1 cellular context compared by ENCODE assay signal in the genomic region with DNA sequence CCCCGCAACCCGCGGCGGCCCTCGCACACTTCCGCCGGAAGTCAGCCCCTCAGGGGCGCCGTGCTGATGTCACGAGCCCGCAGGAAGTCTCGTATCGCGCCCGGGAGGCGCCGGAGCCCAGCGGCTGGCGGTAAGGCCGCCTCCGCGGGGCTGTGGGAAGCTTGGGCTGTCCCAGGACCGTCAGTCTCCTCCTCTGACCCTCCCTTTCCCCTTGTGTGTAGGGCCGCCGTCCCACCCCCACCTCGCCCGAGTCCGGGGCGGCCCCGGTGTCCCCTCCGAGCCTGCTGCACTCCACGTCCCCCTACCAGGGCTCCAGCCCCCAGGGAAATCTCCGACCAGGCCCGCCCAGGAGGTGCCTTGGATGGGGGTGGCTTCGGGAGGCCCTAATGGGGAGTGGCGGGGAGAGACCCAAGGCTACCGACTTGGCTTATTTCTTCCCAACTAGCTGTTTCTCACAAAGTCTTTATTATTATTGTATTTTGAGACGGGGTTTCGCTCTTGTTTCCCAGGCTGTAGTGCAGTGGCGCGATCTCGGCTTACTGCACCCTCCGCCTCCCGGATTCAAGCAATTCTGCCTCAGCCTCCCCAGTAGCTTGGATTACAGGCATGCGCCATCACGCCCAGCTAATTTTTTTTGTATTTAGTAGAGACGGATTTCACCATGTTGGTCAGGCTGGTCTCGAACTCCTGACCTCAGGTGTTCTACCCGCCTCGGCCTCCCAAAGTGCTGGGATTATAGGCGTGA.
A peak's percentile ranks its signal among the peaks of the same experiment; 100 is the strongest.
TF ChIP-seq lines count a peak whose summit lies in the region.

TSS of gene ZDHHC4 (plus strand) at position 86 of the 745 bp plus-strand sequence. CDS start 3,108 bp downstream, outside the sequence.

TF ChIP-seq in HepG2, 621 proteins besides CTCF, POLR2A, EP300 and RAD21 (continued from another document and continues in another):
- TF ChIP-seq SP140L (CRISPR knock-in tag; IDR thresholded peaks at IDR 0.05; ENCODE audit: borderline replicate concordance) (no peak), PATZ1 (CRISPR knock-in tag; IDR thresholded peaks at IDR 0.05) (peak; percentile 67), ZIK1 (CRISPR knock-in tag; IDR thresholded peaks at IDR 0.05; ENCODE audit: borderline replicate concordance, low read depth) (peak; percentile 31; the same call in 1 of the 2 replicates), ZBTB1 (CRISPR knock-in tag; IDR thresholded peaks at IDR 0.05; ENCODE audit: borderline replicate concordance) (no peak), ZFP36L2 (CRISPR knock-in tag; IDR thresholded peaks at IDR 0.05) (no peak), UBTF (CRISPR knock-in tag; IDR thresholded peaks at IDR 0.05) (peak; percentile 91), ZNF598 (CRISPR knock-in tag; IDR thresholded peaks at IDR 0.05; ENCODE audit: borderline replicate concordance) (no peak), RBM22 (optimal IDR thresholded peaks at IDR 0.05; ENCODE audit: low read length) (peak; percentile 57), ZNF24 (IDR thresholded peaks at IDR 0.05) (no peak), ZNF790 (CRISPR knock-in tag; IDR thresholded peaks at IDR 0.05; ENCODE audit: borderline replicate concordance) (no peak), ZNF614 (CRISPR knock-in tag; IDR thresholded peaks at IDR 0.05; ENCODE audit: borderline replicate concordance) (peak; percentile 52; the same call in 1 of the 2 replicates), NAIF1 (CRISPR knock-in tag; IDR thresholded peaks at IDR 0.05; ENCODE audit: borderline replicate concordance) (no peak), ZNF629 (CRISPR knock-in tag; conservative IDR thresholded peaks at IDR 0.05) (no peak), MATR3 (CRISPR knock-in tag; IDR thresholded peaks at IDR 0.05) (no peak), TCF12 (IDR thresholded peaks at IDR 0.05) (no peak), TCF12 (CRISPR knock-in tag; IDR thresholded peaks at IDR 0.05) (no peak), NR2F6 (IDR thresholded peaks at IDR 0.05) (no peak; the same call in none of the 2 replicates), NR2F6 (CRISPR knock-in tag; IDR thresholded peaks at IDR 0.05) (peak; percentile 84), MXD4 (CRISPR knock-in tag; IDR thresholded peaks at IDR 0.05) (peak; percentile 47; the same call in 1 of the 2 replicates), RBFOX2 (IDR thresholded peaks at IDR 0.05; ENCODE audit: low read depth, low read length) (peak; percentile 99), ZNF564 (CRISPR knock-in tag; IDR thresholded peaks at IDR 0.05) (peak; percentile 69; the same call in 1 of the 2 replicates), ZNF350 (CRISPR knock-in tag; IDR thresholded peaks at IDR 0.05; ENCODE audit: borderline replicate concordance, low read depth) (no peak), MAF1 (CRISPR knock-in tag; IDR thresholded peaks at IDR 0.05; ENCODE audit: borderline replicate concordance) (0 out of 2 replicates have a peak, but pooled peaks have one; percentile 45), MAZ (IDR thresholded peaks at IDR 0.05; ENCODE audit: borderline replicate concordance, low read depth, low read length) (0 out of 2 replicates have a peak, but pooled peaks have one; percentile 30), MAZ (CRISPR knock-in tag; IDR thresholded peaks at IDR 0.05; ENCODE audit: low read depth) (peak; percentile 82), ZNF746 (CRISPR knock-in tag; IDR thresholded peaks at IDR 0.05) (no peak), ZSCAN20 (CRISPR knock-in tag; IDR thresholded peaks at IDR 0.05; ENCODE audit: borderline replicate concordance) (0 out of 2 replicates have a peak, but pooled peaks have one; percentile 36), PHF8 (CRISPR knock-in tag; IDR thresholded peaks at IDR 0.05) (peak; percentile 88), IKZF4 (CRISPR knock-in tag; IDR thresholded peaks at IDR 0.05; ENCODE audit: borderline replicate concordance, low read depth, not compliant biosample characterization) (no peak), ZSCAN9 (CRISPR knock-in tag; IDR thresholded peaks at IDR 0.05; ENCODE audit: borderline replicate concordance) (peak; percentile 84), SMYD3 (CRISPR knock-in tag; IDR thresholded peaks at IDR 0.05) (no peak), PHB2 (IDR thresholded peaks at IDR 0.05; ENCODE audit: partially characterized antibody) (no peak), ADNP (CRISPR knock-in tag; IDR thresholded peaks at IDR 0.05) (no peak; the same call in 1 of the 2 replicates), SRSF9 (IDR thresholded peaks at IDR 0.05; ENCODE audit: borderline replicate concordance, insufficient read depth, low read depth, low read length, poor library complexity, severe bottlenecking) (no peak), ZNF879 (CRISPR knock-in tag; IDR thresholded peaks at IDR 0.05) (no peak), KDM2A (CRISPR knock-in tag; IDR thresholded peaks at IDR 0.05; ENCODE audit: borderline replicate concordance, low read depth) (peak; percentile 93), TOPORS (CRISPR knock-in tag; IDR thresholded peaks at IDR 0.05) (no peak), ZMYM4 (CRISPR knock-in tag; IDR thresholded peaks at IDR 0.05) (peak; percentile 50), ZNF281 (CRISPR knock-in tag; IDR thresholded peaks at IDR 0.05; ENCODE audit: borderline replicate concordance) (no peak; the same call in 1 of the 2 replicates), NCOA2 (CRISPR knock-in tag; IDR thresholded peaks at IDR 0.05) (peak; percentile 57; the same call in 1 of the 2 replicates), ARNT (IDR thresholded peaks at IDR 0.05) (no peak), ZNF333 (CRISPR knock-in tag; IDR thresholded peaks at IDR 0.05; ENCODE audit: borderline replicate concordance) (0 out of 2 replicates have a peak, but pooled peaks have one; percentile 8), ZBTB20 (CRISPR knock-in tag; IDR thresholded peaks at IDR 0.05; ENCODE audit: borderline replicate concordance, low read depth) (peak; percentile 71; the same call in 1 of the 2 replicates), FOSL2 (CRISPR knock-in tag; IDR thresholded peaks at IDR 0.05) (peak; percentile 64)
- TF ChIP-seq, protein P1, sequence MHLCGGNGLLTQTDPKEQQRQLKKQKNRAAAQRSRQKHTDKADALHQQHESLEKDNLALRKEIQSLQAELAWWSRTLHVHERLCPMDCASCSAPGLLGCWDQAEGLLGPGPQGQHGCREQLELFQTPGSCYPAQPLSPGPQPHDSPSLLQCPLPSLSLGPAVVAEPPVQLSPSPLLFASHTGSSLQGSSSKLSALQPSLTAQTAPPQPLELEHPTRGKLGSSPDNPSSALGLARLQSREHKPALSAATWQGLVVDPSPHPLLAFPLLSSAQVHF (CRISPR knock-in tag; IDR thresholded peaks at IDR 0.05) = no peak
- TF ChIP-seq, protein P2, sequence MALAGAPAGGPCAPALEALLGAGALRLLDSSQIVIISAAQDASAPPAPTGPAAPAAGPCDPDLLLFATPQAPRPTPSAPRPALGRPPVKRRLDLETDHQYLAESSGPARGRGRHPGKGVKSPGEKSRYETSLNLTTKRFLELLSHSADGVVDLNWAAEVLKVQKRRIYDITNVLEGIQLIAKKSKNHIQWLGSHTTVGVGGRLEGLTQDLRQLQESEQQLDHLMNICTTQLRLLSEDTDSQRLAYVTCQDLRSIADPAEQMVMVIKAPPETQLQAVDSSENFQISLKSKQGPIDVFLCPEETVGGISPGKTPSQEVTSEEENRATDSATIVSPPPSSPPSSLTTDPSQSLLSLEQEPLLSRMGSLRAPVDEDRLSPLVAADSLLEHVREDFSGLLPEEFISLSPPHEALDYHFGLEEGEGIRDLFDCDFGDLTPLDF (CRISPR knock-in tag; IDR thresholded peaks at IDR 0.05) = peak; percentile 71; the same call in 1 of the 2 replicates
- TF ChIP-seq, protein P3, sequence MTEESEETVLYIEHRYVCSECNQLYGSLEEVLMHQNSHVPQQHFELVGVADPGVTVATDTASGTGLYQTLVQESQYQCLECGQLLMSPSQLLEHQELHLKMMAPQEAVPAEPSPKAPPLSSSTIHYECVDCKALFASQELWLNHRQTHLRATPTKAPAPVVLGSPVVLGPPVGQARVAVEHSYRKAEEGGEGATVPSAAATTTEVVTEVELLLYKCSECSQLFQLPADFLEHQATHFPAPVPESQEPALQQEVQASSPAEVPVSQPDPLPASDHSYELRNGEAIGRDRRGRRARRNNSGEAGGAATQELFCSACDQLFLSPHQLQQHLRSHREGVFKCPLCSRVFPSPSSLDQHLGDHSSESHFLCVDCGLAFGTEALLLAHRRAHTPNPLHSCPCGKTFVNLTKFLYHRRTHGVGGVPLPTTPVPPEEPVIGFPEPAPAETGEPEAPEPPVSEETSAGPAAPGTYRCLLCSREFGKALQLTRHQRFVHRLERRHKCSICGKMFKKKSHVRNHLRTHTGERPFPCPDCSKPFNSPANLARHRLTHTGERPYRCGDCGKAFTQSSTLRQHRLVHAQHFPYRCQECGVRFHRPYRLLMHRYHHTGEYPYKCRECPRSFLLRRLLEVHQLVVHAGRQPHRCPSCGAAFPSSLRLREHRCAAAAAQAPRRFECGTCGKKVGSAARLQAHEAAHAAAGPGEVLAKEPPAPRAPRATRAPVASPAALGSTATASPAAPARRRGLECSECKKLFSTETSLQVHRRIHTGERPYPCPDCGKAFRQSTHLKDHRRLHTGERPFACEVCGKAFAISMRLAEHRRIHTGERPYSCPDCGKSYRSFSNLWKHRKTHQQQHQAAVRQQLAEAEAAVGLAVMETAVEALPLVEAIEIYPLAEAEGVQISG (CRISPR knock-in tag; IDR thresholded peaks at IDR 0.05) = peak; percentile 92
- TF ChIP-seq, protein P4, sequence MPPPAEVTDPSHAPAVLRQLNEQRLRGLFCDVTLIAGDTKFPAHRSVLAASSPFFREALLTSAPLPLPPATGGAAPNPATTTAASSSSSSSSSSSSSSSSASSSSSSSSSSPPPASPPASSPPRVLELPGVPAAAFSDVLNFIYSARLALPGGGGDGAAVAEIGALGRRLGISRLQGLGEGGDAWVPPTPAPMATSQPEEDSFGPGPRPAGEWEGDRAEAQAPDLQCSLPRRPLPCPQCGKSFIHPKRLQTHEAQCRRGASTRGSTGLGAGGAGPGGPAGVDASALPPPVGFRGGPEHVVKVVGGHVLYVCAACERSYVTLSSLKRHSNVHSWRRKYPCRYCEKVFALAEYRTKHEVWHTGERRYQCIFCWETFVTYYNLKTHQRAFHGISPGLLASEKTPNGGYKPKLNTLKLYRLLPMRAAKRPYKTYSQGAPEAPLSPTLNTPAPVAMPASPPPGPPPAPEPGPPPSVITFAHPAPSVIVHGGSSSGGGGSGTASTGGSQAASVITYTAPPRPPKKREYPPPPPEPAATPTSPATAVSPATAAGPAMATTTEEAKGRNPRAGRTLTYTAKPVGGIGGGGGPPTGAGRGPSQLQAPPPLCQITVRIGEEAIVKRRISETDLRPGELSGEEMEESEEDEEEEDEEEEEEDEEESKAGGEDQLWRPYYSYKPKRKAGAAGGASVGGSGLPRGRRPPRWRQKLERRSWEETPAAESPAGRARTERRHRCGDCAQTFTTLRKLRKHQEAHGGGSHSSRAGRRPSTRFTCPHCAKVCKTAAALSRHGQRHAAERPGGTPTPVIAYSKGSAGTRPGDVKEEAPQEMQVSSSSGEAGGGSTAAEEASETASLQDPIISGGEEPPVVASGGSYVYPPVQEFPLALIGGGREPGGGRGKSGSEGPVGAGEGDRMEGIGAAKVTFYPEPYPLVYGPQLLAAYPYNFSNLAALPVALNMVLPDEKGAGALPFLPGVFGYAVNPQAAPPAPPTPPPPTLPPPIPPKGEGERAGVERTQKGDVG (CRISPR knock-in tag; IDR thresholded peaks at IDR 0.05; ENCODE audit: borderline replicate concordance) = no peak
